ENCODE assay signal across 1 cellular context in genomic region chr21:41419921-41420862, GRCh38.
A peak's percentile ranks its signal among the peaks of the same experiment; 100 is the strongest.
TF ChIP-seq lines count a peak whose summit lies in the region.

No MANE protein-coding gene starts in this region.

TF ChIP-seq in GM12878, 131 proteins besides CTCF, POLR2A, EP300 and RAD21 (continued from another document and continues in another):
- TF ChIP-seq REST (IDR thresholded peaks at IDR 0.05; ENCODE audit: low read depth, low read length) (no peak), STAT1 (conservative IDR thresholded peaks at IDR 0.05) (0 out of 2 replicates have a peak, but pooled peaks have one; percentile 28), ZSCAN29 (IDR thresholded peaks at IDR 0.05) (peak; percentile 98), NBN (IDR thresholded peaks at IDR 0.05) (no peak), MAX (IDR thresholded peaks at IDR 0.05; ENCODE audit: low read depth, low read length) (no peak), EGR1 (IDR thresholded peaks at IDR 0.05; ENCODE audit: borderline replicate concordance in 1 of 2, low read depth in 2 of 2, low read length in 2 of 2) (peak in 1 of 2 experiments; percentile 18; a peak in 1 of 3 replicates), IKZF1 (conservative IDR thresholded peaks at IDR 0.05) (peak; percentile 72), USF2 (IDR thresholded peaks at IDR 0.05; ENCODE audit: borderline replicate concordance, low read depth, low read length) (no peak), BHLHE40 (IDR thresholded peaks at IDR 0.05; ENCODE audit: borderline replicate concordance in 1 of 2, low read depth in 2 of 2, low read length in 1 of 2) (peak; percentile 65 to 77), SMC3 (IDR thresholded peaks at IDR 0.05; ENCODE audit: borderline replicate concordance, low read length) (no peak), E4F1 (IDR thresholded peaks at IDR 0.05; ENCODE audit: borderline replicate concordance, partially characterized antibody) (no peak), FOS (IDR thresholded peaks at IDR 0.05; ENCODE audit: borderline replicate concordance, extremely low read depth, insufficient read length) (no peak), ZNF687 (IDR thresholded peaks at IDR 0.05) (0 out of 2 replicates have a peak, but pooled peaks have one; percentile 50), MLLT1 (IDR thresholded peaks at IDR 0.05) (no peak), RAD51 (IDR thresholded peaks at IDR 0.05) (no peak), MXI1 (IDR thresholded peaks at IDR 0.05; ENCODE audit: low read depth, low read length) (no peak), MTA2 (IDR thresholded peaks at IDR 0.05; ENCODE audit: low read depth) (peak; percentile 47; the same call in 1 of the 2 replicates), TARDBP (IDR thresholded peaks at IDR 0.05; ENCODE audit: borderline replicate concordance) (no peak), NR2C1 (IDR thresholded peaks at IDR 0.05) (no peak), ATF7 (IDR thresholded peaks at IDR 0.05; ENCODE audit: low read depth) (peak; percentile 15; the same call in 1 of the 2 replicates), POLR2AphosphoS5 (IDR thresholded peaks at IDR 0.05; ENCODE audit: low read length) (no peak), ZBTB11 (CRISPR knock-in tag; IDR thresholded peaks at IDR 0.05) (no peak), ATF2 (IDR thresholded peaks at IDR 0.05; ENCODE audit: low read length) (no peak), GATAD2B (conservative IDR thresholded peaks at IDR 0.05; ENCODE audit: low read depth) (0 out of 2 replicates have a peak, but pooled peaks have one; percentile 8), FOXK2 (IDR thresholded peaks at IDR 0.05) (no peak), EED (IDR thresholded peaks at IDR 0.05; ENCODE audit: low read depth) (peak; percentile 75), ZBTB4 (CRISPR knock-in tag; IDR thresholded peaks at IDR 0.05) (no peak), IRF5 (IDR thresholded peaks at IDR 0.05; ENCODE audit: borderline replicate concordance) (no peak), NR2C2 (IDR thresholded peaks at IDR 0.05; ENCODE audit: borderline replicate concordance, control insufficient read depth, insufficient read length, low read depth) (no peak), PAX5 (IDR thresholded peaks at IDR 0.05; ENCODE audit: borderline replicate concordance, low read depth, low read length) (no peak), SMAD1 (IDR thresholded peaks at IDR 0.05; ENCODE audit: low read depth, partially characterized antibody) (no peak), CBX5 (IDR thresholded peaks at IDR 0.05; ENCODE audit: low read depth) (no peak), ETV6 (conservative IDR thresholded peaks at IDR 0.05 in 1 of 2, IDR thresholded peaks at IDR 0.05 in 1 of 2; ENCODE audit: borderline replicate concordance in 1 of 2, low read depth in 1 of 2) (peak in 1 of 2 experiments; percentile 81; a peak in 2 of 4 replicates), SREBF1 (IDR thresholded peaks at IDR 0.05; ENCODE audit: low read length) (no peak)
